Comparison of ENCODE assay signal across 1 cellular context in the genomic region with DNA sequence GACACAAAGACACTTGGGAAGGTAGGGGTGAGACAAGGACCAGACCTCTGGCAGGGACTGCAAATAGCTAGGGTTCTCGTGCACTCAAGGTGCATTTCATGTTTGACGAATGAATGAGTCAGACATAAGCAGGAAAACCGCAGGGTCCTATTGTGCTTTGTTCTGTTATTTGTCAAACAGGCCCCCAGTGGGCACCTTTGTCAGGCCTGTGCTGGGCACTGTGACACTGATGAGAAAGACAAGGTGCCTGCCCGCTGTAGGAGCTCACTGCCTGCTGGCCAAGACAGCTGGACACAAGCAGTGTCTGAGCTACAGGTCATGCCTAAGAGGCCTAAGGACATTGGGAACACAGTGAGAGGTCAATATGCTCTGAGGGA.
TF ChIP-seq lines count a peak whose summit lies in the region.

No MANE protein-coding gene starts in this region.

TF ChIP-seq in HepG2, 621 proteins besides CTCF, POLR2A, EP300 and RAD21 (continued from another document and continues in another):
- TF ChIP-seq, protein P1, sequence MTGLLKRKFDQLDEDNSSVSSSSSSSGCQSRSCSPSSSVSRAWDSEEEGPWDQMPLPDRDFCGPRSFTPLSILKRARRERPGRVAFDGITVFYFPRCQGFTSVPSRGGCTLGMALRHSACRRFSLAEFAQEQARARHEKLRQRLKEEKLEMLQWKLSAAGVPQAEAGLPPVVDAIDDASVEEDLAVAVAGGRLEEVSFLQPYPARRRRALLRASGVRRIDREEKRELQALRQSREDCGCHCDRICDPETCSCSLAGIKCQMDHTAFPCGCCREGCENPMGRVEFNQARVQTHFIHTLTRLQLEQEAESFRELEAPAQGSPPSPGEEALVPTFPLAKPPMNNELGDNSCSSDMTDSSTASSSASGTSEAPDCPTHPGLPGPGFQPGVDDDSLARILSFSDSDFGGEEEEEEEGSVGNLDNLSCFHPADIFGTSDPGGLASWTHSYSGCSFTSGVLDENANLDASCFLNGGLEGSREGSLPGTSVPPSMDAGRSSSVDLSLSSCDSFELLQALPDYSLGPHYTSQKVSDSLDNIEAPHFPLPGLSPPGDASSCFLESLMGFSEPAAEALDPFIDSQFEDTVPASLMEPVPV (CRISPR knock-in tag; IDR thresholded peaks at IDR 0.05) = no peak
- TF ChIP-seq NFE2L2 (IDR thresholded peaks at IDR 0.05; ENCODE audit: low read length) (no peak), MZF1 (CRISPR knock-in tag; IDR thresholded peaks at IDR 0.05; ENCODE audit: borderline replicate concordance) (no peak), TCF7 (IDR thresholded peaks at IDR 0.05; ENCODE audit: low read depth) (peak; percentile 20; the same call in 1 of the 2 replicates), MAFG (CRISPR knock-in tag; IDR thresholded peaks at IDR 0.05) (no peak), ZNF546 (CRISPR knock-in tag; conservative IDR thresholded peaks at IDR 0.05) (no peak), ZNF296 (CRISPR knock-in tag; conservative IDR thresholded peaks at IDR 0.05) (no peak), ZNF382 (CRISPR knock-in tag; IDR thresholded peaks at IDR 0.05; ENCODE audit: borderline replicate concordance) (no peak), RARA (CRISPR knock-in tag; IDR thresholded peaks at IDR 0.05) (peak; percentile 64), ZNF614 (CRISPR knock-in tag; IDR thresholded peaks at IDR 0.05; ENCODE audit: borderline replicate concordance) (no peak), ATF7-NPFF (CRISPR knock-in tag; IDR thresholded peaks at IDR 0.05; ENCODE audit: low read depth) (no peak), GATAD2A (CRISPR knock-in tag; IDR thresholded peaks at IDR 0.05) (peak; percentile 85), ZNF790 (CRISPR knock-in tag; IDR thresholded peaks at IDR 0.05; ENCODE audit: borderline replicate concordance) (no peak)
- TF ChIP-seq, protein P2, sequence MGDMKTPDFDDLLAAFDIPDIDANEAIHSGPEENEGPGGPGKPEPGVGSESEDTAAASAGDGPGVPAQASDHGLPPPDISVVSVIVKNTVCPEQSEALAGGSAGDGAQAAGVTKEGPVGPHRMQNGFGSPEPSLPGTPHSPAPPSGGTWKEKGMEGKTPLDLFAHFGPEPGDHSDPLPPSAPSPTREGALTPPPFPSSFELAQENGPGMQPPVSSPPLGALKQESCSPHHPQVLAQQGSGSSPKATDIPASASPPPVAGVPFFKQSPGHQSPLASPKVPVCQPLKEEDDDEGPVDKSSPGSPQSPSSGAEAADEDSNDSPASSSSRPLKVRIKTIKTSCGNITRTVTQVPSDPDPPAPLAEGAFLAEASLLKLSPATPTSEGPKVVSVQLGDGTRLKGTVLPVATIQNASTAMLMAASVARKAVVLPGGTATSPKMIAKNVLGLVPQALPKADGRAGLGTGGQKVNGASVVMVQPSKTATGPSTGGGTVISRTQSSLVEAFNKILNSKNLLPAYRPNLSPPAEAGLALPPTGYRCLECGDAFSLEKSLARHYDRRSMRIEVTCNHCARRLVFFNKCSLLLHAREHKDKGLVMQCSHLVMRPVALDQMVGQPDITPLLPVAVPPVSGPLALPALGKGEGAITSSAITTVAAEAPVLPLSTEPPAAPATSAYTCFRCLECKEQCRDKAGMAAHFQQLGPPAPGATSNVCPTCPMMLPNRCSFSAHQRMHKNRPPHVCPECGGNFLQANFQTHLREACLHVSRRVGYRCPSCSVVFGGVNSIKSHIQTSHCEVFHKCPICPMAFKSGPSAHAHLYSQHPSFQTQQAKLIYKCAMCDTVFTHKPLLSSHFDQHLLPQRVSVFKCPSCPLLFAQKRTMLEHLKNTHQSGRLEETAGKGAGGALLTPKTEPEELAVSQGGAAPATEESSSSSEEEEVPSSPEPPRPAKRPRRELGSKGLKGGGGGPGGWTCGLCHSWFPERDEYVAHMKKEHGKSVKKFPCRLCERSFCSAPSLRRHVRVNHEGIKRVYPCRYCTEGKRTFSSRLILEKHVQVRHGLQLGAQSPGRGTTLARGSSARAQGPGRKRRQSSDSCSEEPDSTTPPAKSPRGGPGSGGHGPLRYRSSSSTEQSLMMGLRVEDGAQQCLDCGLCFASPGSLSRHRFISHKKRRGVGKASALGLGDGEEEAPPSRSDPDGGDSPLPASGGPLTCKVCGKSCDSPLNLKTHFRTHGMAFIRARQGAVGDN (CRISPR knock-in tag; IDR thresholded peaks at IDR 0.05) = peak; percentile 40
- TF ChIP-seq, protein P3, sequence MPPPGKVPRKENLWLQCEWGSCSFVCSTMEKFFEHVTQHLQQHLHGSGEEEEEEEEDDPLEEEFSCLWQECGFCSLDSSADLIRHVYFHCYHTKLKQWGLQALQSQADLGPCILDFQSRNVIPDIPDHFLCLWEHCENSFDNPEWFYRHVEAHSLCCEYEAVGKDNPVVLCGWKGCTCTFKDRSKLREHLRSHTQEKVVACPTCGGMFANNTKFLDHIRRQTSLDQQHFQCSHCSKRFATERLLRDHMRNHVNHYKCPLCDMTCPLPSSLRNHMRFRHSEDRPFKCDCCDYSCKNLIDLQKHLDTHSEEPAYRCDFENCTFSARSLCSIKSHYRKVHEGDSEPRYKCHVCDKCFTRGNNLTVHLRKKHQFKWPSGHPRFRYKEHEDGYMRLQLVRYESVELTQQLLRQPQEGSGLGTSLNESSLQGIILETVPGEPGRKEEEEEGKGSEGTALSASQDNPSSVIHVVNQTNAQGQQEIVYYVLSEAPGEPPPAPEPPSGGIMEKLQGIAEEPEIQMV (CRISPR knock-in tag; IDR thresholded peaks at IDR 0.05; ENCODE audit: low read depth) = no peak
- TF ChIP-seq, protein P4, sequence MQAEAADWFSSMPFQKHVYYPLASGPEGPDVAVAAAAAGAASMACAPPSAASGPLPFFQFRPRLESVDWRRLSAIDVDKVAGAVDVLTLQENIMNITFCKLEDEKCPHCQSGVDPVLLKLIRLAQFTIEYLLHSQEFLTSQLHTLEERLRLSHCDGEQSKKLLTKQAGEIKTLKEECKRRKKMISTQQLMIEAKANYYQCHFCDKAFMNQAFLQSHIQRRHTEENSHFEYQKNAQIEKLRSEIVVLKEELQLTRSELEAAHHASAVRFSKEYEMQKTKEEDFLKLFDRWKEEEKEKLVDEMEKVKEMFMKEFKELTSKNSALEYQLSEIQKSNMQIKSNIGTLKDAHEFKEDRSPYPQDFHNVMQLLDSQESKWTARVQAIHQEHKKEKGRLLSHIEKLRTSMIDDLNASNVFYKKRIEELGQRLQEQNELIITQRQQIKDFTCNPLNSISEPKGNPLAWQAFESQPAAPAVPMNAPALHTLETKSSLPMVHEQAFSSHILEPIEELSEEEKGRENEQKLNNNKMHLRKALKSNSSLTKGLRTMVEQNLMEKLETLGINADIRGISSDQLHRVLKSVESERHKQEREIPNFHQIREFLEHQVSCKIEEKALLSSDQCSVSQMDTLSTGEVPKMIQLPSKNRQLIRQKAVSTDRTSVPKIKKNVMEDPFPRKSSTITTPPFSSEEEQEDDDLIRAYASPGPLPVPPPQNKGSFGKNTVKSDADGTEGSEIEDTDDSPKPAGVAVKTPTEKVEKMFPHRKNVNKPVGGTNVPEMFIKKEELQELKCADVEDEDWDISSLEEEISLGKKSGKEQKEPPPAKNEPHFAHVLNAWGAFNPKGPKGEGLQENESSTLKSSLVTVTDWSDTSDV (CRISPR knock-in tag; IDR thresholded peaks at IDR 0.05) = no peak
- TF ChIP-seq, protein P5, sequence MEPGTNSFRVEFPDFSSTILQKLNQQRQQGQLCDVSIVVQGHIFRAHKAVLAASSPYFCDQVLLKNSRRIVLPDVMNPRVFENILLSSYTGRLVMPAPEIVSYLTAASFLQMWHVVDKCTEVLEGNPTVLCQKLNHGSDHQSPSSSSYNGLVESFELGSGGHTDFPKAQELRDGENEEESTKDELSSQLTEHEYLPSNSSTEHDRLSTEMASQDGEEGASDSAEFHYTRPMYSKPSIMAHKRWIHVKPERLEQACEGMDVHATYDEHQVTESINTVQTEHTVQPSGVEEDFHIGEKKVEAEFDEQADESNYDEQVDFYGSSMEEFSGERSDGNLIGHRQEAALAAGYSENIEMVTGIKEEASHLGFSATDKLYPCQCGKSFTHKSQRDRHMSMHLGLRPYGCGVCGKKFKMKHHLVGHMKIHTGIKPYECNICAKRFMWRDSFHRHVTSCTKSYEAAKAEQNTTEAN (CRISPR knock-in tag; conservative IDR thresholded peaks at IDR 0.05) = no peak
- TF ChIP-seq, protein P6, sequence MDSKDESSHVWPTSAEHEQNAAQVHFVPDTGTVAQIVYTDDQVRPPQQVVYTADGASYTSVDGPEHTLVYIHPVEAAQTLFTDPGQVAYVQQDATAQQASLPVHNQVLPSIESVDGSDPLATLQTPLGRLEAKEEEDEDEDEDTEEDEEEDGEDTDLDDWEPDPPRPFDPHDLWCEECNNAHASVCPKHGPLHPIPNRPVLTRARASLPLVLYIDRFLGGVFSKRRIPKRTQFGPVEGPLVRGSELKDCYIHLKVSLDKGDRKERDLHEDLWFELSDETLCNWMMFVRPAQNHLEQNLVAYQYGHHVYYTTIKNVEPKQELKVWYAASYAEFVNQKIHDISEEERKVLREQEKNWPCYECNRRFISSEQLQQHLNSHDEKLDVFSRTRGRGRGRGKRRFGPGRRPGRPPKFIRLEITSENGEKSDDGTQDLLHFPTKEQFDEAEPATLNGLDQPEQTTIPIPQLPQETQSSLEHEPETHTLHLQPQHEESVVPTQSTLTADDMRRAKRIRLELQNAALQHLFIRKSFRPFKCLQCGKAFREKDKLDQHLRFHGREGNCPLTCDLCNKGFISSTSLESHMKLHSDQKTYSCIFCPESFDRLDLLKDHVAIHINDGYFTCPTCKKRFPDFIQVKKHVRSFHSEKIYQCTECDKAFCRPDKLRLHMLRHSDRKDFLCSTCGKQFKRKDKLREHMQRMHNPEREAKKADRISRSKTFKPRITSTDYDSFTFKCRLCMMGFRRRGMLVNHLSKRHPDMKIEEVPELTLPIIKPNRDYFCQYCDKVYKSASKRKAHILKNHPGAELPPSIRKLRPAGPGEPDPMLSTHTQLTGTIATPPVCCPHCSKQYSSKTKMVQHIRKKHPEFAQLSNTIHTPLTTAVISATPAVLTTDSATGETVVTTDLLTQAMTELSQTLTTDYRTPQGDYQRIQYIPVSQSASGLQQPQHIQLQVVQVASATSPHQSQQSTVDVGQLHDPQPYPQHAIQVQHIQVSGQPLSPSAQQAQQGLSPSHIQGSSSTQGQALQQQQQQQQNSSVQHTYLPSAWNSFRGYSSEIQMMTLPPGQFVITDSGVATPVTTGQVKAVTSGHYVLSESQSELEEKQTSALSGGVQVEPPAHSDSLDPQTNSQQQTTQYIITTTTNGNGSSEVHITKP (CRISPR knock-in tag; IDR thresholded peaks at IDR 0.05; ENCODE audit: low read depth) = 0 out of 2 replicates have a peak, but pooled peaks have one; percentile 65
- TF ChIP-seq, protein P7, sequence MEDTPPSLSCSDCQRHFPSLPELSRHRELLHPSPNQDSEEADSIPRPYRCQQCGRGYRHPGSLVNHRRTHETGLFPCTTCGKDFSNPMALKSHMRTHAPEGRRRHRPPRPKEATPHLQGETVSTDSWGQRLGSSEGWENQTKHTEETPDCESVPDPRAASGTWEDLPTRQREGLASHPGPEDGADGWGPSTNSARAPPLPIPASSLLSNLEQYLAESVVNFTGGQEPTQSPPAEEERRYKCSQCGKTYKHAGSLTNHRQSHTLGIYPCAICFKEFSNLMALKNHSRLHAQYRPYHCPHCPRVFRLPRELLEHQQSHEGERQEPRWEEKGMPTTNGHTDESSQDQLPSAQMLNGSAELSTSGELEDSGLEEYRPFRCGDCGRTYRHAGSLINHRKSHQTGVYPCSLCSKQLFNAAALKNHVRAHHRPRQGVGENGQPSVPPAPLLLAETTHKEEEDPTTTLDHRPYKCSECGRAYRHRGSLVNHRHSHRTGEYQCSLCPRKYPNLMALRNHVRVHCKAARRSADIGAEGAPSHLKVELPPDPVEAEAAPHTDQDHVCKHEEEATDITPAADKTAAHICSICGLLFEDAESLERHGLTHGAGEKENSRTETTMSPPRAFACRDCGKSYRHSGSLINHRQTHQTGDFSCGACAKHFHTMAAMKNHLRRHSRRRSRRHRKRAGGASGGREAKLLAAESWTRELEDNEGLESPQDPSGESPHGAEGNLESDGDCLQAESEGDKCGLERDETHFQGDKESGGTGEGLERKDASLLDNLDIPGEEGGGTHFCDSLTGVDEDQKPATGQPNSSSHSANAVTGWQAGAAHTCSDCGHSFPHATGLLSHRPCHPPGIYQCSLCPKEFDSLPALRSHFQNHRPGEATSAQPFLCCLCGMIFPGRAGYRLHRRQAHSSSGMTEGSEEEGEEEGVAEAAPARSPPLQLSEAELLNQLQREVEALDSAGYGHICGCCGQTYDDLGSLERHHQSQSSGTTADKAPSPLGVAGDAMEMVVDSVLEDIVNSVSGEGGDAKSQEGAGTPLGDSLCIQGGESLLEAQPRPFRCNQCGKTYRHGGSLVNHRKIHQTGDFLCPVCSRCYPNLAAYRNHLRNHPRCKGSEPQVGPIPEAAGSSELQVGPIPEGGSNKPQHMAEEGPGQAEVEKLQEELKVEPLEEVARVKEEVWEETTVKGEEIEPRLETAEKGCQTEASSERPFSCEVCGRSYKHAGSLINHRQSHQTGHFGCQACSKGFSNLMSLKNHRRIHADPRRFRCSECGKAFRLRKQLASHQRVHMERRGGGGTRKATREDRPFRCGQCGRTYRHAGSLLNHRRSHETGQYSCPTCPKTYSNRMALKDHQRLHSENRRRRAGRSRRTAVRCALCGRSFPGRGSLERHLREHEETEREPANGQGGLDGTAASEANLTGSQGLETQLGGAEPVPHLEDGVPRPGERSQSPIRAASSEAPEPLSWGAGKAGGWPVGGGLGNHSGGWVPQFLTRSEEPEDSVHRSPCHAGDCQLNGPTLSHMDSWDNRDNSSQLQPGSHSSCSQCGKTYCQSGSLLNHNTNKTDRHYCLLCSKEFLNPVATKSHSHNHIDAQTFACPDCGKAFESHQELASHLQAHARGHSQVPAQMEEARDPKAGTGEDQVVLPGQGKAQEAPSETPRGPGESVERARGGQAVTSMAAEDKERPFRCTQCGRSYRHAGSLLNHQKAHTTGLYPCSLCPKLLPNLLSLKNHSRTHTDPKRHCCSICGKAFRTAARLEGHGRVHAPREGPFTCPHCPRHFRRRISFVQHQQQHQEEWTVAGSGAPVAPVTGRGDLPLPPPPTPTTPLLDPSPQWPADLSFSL (CRISPR knock-in tag; IDR thresholded peaks at IDR 0.05) = no peak
- TF ChIP-seq, protein P8, sequence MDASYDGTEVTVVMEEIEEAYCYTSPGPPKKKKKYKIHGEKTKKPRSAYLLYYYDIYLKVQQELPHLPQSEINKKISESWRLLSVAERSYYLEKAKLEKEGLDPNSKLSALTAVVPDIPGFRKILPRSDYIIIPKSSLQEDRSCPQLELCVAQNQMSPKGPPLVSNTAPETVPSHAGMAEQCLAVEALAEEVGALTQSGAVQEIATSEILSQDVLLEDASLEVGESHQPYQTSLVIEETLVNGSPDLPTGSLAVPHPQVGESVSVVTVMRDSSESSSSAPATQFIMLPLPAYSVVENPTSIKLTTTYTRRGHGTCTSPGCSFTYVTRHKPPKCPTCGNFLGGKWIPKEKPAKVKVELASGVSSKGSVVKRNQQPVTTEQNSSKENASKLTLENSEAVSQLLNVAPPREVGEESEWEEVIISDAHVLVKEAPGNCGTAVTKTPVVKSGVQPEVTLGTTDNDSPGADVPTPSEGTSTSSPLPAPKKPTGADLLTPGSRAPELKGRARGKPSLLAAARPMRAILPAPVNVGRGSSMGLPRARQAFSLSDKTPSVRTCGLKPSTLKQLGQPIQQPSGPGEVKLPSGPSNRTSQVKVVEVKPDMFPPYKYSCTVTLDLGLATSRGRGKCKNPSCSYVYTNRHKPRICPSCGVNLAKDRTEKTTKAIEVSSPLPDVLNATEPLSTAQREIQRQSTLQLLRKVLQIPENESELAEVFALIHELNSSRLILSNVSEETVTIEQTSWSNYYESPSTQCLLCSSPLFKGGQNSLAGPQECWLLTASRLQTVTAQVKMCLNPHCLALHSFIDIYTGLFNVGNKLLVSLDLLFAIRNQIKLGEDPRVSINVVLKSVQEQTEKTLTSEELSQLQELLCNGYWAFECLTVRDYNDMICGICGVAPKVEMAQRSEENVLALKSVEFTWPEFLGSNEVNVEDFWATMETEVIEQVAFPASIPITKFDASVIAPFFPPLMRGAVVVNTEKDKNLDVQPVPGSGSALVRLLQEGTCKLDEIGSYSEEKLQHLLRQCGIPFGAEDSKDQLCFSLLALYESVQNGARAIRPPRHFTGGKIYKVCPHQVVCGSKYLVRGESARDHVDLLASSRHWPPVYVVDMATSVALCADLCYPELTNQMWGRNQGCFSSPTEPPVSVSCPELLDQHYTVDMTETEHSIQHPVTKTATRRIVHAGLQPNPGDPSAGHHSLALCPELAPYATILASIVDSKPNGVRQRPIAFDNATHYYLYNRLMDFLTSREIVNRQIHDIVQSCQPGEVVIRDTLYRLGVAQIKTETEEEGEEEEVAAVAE (CRISPR knock-in tag; IDR thresholded peaks at IDR 0.05; ENCODE audit: borderline replicate concordance) = no peak
